Comparison of ENCODE assay signal across 1 cellular context in the genomic region with DNA sequence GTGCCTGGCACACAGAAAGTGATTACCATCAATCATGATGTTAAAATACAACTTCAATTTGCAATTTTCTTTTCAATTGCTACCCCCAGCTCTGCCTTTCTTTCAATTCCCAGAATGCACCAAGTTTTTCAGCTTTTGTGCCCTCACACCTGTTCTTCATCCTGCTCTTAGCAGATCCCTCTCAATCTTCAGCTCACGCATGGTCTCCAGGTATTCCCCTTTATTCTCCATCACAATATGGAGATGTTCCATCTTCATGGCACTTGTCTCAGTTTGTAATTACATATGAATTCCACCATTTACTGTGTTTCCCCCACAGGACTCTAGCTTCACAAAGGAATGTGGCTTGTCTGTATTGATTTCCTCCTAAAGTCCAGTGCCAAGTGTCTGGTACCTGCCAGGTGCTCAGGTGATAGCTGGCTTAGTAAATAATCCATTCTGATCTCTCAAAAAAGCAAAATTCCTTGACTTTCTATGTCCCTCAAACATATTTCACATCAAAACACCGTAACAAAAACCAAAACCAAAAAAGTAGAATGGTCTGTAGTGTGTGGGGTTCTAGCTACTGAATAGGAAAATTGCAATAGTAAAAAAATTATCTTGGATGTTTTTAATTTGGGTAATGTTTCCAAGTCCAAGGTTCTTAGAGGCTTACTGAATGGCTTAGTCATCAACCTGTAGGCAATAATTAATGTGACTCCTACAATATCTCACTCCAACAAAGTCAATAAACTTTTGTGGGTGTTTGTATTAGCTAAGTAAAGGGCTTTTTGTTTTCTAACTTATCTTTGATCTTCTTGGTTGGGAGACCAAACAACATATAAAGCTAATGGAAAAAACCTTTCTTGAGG.
TF ChIP-seq lines count a peak whose summit lies in the region.

No MANE protein-coding gene starts in this region.

TF ChIP-seq in HepG2, 621 proteins besides CTCF, POLR2A, EP300 and RAD21 (continued from another document and continues in another):
- TF ChIP-seq, protein P1, sequence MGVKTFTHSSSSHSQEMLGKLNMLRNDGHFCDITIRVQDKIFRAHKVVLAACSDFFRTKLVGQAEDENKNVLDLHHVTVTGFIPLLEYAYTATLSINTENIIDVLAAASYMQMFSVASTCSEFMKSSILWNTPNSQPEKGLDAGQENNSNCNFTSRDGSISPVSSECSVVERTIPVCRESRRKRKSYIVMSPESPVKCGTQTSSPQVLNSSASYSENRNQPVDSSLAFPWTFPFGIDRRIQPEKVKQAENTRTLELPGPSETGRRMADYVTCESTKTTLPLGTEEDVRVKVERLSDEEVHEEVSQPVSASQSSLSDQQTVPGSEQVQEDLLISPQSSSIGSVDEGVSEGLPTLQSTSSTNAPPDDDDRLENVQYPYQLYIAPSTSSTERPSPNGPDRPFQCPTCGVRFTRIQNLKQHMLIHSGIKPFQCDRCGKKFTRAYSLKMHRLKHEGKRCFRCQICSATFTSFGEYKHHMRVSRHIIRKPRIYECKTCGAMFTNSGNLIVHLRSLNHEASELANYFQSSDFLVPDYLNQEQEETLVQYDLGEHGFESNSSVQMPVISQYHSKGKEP (CRISPR knock-in tag; IDR thresholded peaks at IDR 0.05): no peak
- 0 out of 2 replicates have a peak, but pooled peaks have one; percentile 68 for TF ChIP-seq BRCA1 (CRISPR knock-in tag; IDR thresholded peaks at IDR 0.05)
- TF ChIP-seq HMG20A (CRISPR knock-in tag; IDR thresholded peaks at IDR 0.05; ENCODE audit: borderline replicate concordance): peak; percentile 56; the same call in 1 of the 2 replicates
- no peak for TF ChIP-seq RFXAP (CRISPR knock-in tag; IDR thresholded peaks at IDR 0.05; ENCODE audit: borderline replicate concordance)
- TF ChIP-seq, protein P2, sequence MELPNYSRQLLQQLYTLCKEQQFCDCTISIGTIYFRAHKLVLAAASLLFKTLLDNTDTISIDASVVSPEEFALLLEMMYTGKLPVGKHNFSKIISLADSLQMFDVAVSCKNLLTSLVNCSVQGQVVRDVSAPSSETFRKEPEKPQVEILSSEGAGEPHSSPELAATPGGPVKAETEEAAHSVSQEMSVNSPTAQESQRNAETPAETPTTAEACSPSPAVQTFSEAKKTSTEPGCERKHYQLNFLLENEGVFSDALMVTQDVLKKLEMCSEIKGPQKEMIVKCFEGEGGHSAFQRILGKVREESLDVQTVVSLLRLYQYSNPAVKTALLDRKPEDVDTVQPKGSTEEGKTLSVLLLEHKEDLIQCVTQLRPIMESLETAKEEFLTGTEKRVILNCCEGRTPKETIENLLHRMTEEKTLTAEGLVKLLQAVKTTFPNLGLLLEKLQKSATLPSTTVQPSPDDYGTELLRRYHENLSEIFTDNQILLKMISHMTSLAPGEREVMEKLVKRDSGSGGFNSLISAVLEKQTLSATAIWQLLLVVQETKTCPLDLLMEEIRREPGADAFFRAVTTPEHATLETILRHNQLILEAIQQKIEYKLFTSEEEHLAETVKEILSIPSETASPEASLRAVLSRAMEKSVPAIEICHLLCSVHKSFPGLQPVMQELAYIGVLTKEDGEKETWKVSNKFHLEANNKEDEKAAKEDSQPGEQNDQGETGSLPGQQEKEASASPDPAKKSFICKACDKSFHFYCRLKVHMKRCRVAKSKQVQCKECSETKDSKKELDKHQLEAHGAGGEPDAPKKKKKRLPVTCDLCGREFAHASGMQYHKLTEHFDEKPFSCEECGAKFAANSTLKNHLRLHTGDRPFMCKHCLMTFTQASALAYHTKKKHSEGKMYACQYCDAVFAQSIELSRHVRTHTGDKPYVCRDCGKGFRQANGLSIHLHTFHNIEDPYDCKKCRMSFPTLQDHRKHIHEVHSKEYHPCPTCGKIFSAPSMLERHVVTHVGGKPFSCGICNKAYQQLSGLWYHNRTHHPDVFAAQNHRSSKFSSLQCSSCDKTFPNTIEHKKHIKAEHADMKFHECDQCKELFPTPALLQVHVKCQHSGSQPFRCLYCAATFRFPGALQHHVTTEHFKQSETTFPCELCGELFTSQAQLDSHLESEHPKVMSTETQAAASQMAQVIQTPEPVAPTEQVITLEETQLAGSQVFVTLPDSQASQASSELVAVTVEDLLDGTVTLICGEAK (IDR thresholded peaks at IDR 0.05): no peak
- TF ChIP-seq, protein P2 (CRISPR knock-in tag; IDR thresholded peaks at IDR 0.05): no peak
- no peak for TF ChIP-seq FLYWCH1 (CRISPR knock-in tag; IDR thresholded peaks at IDR 0.05)
- no peak; the same call in 1 of the 2 replicates for TF ChIP-seq JUNB (CRISPR knock-in tag; IDR thresholded peaks at IDR 0.05; ENCODE audit: borderline replicate concordance)
- TF ChIP-seq, protein P3, sequence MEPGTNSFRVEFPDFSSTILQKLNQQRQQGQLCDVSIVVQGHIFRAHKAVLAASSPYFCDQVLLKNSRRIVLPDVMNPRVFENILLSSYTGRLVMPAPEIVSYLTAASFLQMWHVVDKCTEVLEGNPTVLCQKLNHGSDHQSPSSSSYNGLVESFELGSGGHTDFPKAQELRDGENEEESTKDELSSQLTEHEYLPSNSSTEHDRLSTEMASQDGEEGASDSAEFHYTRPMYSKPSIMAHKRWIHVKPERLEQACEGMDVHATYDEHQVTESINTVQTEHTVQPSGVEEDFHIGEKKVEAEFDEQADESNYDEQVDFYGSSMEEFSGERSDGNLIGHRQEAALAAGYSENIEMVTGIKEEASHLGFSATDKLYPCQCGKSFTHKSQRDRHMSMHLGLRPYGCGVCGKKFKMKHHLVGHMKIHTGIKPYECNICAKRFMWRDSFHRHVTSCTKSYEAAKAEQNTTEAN (CRISPR knock-in tag; conservative IDR thresholded peaks at IDR 0.05): no peak
- TF ChIP-seq, protein P4, sequence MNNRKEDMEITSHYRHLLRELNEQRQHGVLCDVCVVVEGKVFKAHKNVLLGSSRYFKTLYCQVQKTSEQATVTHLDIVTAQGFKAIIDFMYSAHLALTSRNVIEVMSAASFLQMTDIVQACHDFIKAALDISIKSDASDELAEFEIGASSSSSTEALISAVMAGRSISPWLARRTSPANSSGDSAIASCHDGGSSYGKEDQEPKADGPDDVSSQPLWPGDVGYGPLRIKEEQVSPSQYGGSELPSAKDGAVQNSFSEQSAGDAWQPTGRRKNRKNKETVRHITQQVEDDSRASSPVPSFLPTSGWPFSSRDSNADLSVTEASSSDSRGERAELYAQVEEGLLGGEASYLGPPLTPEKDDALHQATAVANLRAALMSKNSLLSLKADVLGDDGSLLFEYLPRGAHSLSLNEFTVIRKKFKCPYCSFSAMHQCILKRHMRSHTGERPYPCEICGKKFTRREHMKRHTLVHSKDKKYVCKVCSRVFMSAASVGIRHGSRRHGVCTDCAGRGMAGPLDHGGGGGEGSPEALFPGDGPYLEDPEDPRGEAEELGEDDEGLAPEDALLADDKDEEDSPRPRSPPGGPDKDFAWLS (CRISPR knock-in tag; IDR thresholded peaks at IDR 0.05; ENCODE audit: borderline replicate concordance): no peak
- TF ChIP-seq KLF13 (CRISPR knock-in tag; IDR thresholded peaks at IDR 0.05): no peak
- no peak for TF ChIP-seq KLF15 (CRISPR knock-in tag; IDR thresholded peaks at IDR 0.05; ENCODE audit: borderline replicate concordance)
- no peak for TF ChIP-seq ZFYVE20 (CRISPR knock-in tag; IDR thresholded peaks at IDR 0.05; ENCODE audit: borderline replicate concordance, low read depth)
- TF ChIP-seq BHLHE40 (IDR thresholded peaks at IDR 0.05; ENCODE audit: low read length): no peak
- TF ChIP-seq ATAD3A (CRISPR knock-in tag; IDR thresholded peaks at IDR 0.05): no peak
- TF ChIP-seq, protein P5, sequence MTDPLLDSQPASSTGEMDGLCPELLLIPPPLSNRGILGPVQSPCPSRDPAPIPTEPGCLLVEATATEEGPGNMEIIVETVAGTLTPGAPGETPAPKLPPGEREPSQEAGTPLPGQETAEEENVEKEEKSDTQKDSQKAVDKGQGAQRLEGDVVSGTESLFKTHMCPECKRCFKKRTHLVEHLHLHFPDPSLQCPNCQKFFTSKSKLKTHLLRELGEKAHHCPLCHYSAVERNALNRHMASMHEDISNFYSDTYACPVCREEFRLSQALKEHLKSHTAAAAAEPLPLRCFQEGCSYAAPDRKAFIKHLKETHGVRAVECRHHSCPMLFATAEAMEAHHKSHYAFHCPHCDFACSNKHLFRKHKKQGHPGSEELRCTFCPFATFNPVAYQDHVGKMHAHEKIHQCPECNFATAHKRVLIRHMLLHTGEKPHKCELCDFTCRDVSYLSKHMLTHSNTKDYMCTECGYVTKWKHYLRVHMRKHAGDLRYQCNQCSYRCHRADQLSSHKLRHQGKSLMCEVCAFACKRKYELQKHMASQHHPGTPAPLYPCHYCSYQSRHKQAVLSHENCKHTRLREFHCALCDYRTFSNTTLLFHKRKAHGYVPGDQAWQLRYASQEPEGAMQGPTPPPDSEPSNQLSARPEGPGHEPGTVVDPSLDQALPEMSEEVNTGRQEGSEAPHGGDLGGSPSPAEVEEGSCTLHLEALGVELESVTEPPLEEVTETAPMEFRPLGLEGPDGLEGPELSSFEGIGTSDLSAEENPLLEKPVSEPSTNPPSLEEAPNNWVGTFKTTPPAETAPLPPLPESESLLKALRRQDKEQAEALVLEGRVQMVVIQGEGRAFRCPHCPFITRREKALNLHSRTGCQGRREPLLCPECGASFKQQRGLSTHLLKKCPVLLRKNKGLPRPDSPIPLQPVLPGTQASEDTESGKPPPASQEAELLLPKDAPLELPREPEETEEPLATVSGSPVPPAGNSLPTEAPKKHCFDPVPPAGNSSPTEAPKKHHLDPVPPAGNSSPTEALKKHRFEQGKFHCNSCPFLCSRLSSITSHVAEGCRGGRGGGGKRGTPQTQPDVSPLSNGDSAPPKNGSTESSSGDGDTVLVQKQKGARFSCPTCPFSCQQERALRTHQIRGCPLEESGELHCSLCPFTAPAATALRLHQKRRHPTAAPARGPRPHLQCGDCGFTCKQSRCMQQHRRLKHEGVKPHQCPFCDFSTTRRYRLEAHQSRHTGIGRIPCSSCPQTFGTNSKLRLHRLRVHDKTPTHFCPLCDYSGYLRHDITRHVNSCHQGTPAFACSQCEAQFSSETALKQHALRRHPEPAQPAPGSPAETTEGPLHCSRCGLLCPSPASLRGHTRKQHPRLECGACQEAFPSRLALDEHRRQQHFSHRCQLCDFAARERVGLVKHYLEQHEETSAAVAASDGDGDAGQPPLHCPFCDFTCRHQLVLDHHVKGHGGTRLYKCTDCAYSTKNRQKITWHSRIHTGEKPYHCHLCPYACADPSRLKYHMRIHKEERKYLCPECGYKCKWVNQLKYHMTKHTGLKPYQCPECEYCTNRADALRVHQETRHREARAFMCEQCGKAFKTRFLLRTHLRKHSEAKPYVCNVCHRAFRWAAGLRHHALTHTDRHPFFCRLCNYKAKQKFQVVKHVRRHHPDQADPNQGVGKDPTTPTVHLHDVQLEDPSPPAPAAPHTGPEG (CRISPR knock-in tag; IDR thresholded peaks at IDR 0.05): no peak
- TF ChIP-seq NAIF1 (CRISPR knock-in tag; IDR thresholded peaks at IDR 0.05; ENCODE audit: borderline replicate concordance): no peak; the same call in none of the 2 replicates
- no peak for TF ChIP-seq ZFP62 (CRISPR knock-in tag; IDR thresholded peaks at IDR 0.05)
- no peak for TF ChIP-seq ZSCAN25 (CRISPR knock-in tag; IDR thresholded peaks at IDR 0.05)
